ENCODE assay signal across 28 cellular contexts in the genomic region with DNA sequence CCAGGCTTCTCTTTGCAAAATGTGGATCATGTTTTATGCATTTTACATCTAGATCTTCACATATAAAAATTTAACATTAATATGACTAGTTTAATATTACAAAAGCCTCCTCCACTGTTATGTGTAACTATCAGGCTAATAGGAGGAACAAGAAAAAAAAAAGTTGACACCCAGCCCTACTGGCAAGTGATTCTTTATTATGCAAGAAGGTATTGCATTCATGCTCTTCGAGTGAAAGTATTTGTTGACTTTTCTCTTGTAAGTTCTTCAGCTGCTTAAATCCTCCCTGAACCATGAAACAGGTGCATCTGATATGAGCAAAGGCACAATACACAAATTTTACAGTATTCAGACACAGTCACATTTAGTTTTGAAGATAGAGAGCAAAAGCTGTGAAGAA. TPM values are rescaled to one million over a fixed set of nuclear protein-coding genes. Genes with fewer than 3 reads are reported as not detected.
"Had no signal": no experiment of that assay in that cellular context is flagged by ENCODE, and none has a peak within 500 bp of the region (broad histone marks: within the 10 kb centered on the region; RNA-seq: fewer than 3 reads in every experiment).

No MANE protein-coding gene starts in this region.

- H3K9me3 ChIP-seq: MG63, Peyer's patch, SJSA1 had no signal

- H3K4me1 ChIP-seq: Peyer's patch, SJSA1 had no signal

- ATAC-seq: HepG2 had no signal

- H3K27ac ChIP-seq: PC-9, Peyer's patch, SJSA1, SK-N-MC had no signal

- H3K4me3 ChIP-seq: MG63, PC-9, Peyer's patch, SJSA1, SK-N-MC had no signal

- H3K36me3 ChIP-seq: MG63, Peyer's patch, SJSA1 had no signal

- H3K27me3 ChIP-seq: Peyer's patch had no signal

- DNase-seq: IMR-90, Karpas-422, KG1, MG63, NCI-H1092, NCI-H1105 treated with DMSO at 0.1 percent for 48 hours, NCI-H1417 treated with DMSO at 0.1 percent for 48 hours, NCI-H146, NCI-H1694 treated with DMSO at 0.1 percent for 48 hours, NCI-H2029, NCI-H2081 treated with DMSO at 0.1 percent for 48 hours, NCI-H2171, NCI-H226, NCI-H446, NCI-H510A, NCI-H524 treated with DMSO at 0.1 percent for 48 hours, NCI-H69, NCI-H774, OCI-M1, PC-9, Peyer's patch, Right ventricle myocardium superior, SIG-M5 had no signal

RNA-seq across cellular contexts. Expression of a gene that starts 0.7 kb away (rescaled TPM):
- total RNA-seq: HepG2, HT1080, IMR-90, PC-9, Peyer's patch, RPMI7951, SJSA1 had no signal
- polyA plus RNA-seq: HepG2, IMR-90 had no signal

RNA-seq across cellular contexts. Expression of a gene that starts 22.9 kb away (rescaled TPM):
- total RNA-seq: HepG2, HT1080, IMR-90, PC-9, RPMI7951, SJSA1 had no signal
- polyA plus RNA-seq: HepG2, IMR-90 had no signal

RNA-seq across cellular contexts. Expression of a gene that starts 52.8 kb away (rescaled TPM):
- total RNA-seq: HepG2, Right ventricle myocardium superior, RPMI7951 had no signal
- polyA plus RNA-seq: HepG2 had no signal
